Comparison of ENCODE assay signal across 25 cellular contexts in the genomic region with DNA sequence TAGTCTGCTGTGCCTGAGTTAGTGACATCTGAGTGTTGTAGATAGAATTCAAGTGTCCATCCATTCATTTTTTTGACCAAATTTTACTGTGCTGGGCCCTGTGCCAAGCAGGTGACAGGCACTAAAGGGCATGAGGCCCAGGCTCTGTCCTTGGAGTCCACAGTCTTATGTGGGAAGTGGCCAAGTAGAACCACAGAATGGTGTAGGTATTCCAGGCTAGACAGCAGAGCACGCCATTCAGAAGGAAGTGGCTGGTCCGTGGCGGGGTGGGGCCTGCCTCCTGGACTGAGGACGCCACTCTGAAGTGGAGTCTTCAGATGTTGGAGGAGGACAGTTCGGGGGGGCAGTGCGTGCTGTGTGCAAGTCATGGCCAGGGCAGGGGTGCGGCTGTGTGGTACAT.
A peak's percentile ranks its signal among the peaks of the same experiment; 100 is the strongest.
DNase-seq lines count a peak whose midpoint lies in the region; ATAC-seq and TF ChIP-seq lines count a peak whose summit lies in the region.
"Had no signal": no experiment of that assay in that cellular context is flagged by ENCODE, and none has a peak within 500 bp of the region (broad histone marks: within the 10 kb centered on the region; RNA-seq: fewer than 3 reads in every experiment).

No MANE protein-coding gene starts in this region.

- peaks cover 51% of the 10 kb centered on the region for H3K36me3 Mint-ChIP-seq in brain
- H3K36me3 Mint-ChIP-seq in nephron progenitor cell (ENCODE audit: low read depth), result peaks cover 32% of the 10 kb centered on the region
- H3K36me3 Mint-ChIP-seq: activated naive CD8-positive, alpha-beta T cell treated with anti-CD3 and anti-CD28 coated beads for 36 hours; CD4-positive, CD25-positive, alpha-beta regulatory T cell; naive B cell; stimulated activated memory B cell treated with anti-CD40 and anti-IgM and Interleukin-4, amounts not matched to agents 10 μg/mL and 1 μg/mL and 100 μg/mL, for 72 hours had no signal

- H3K4me3 Mint-ChIP-seq in brain, result no peak overlapping the region
- H3K4me3 Mint-ChIP-seq in nephron progenitor cell, result no peak overlapping the region
- H3K4me3 Mint-ChIP-seq: activated naive CD8-positive, alpha-beta T cell treated with anti-CD3 and anti-CD28 coated beads for 36 hours; activated T-cell treated with anti-CD3 and anti-CD28 coated beads, Interleukin-2, amount 50 U/mL, for 4 hours; CD4-positive, CD25-positive, alpha-beta regulatory T cell; dendritic cell treated with granulocyte-macrophage colony-stimulating factor and Interleukin-4, amounts not matched to agents 40 ng/mL and 50 ng/mL, for 4 days; endodermal cell; naive B cell; stimulated activated memory B cell treated with anti-CD40 and anti-IgM and Interleukin-4, amounts not matched to agents 10 μg/mL and 1 μg/mL and 100 μg/mL, for 72 hours had no signal

- intact Hi-C loops in sciatic nerve (cut with DNase I), result no loop called here

- H3K27ac Mint-ChIP-seq in brain (peak overlapping the region in 4 of 5 experiments; percentile 3 to 87 (median 44)), nephron progenitor cell (peak overlapping the region; percentile 29)
- H3K27ac Mint-ChIP-seq: activated naive CD8-positive, alpha-beta T cell treated with anti-CD3 and anti-CD28 coated beads for 36 hours; dendritic cell treated with granulocyte-macrophage colony-stimulating factor and Interleukin-4, amounts not matched to agents 40 ng/mL and 50 ng/mL, for 4 days; endodermal cell; stimulated activated memory B cell treated with anti-CD40 and anti-IgM and Interleukin-4, amounts not matched to agents 10 μg/mL and 1 μg/mL and 100 μg/mL, for 72 hours had no signal

- H3K9me3 Mint-ChIP-seq in brain, result no peaks in the 10 kb centered on the region
- H3K9me3 Mint-ChIP-seq in nephron progenitor cell, result no peaks in the 10 kb centered on the region
- H3K9me3 Mint-ChIP-seq: activated naive CD8-positive, alpha-beta T cell treated with anti-CD3 and anti-CD28 coated beads for 36 hours; activated T-cell treated with anti-CD3 and anti-CD28 coated beads, Interleukin-2, amount 50 U/mL, for 4 hours; CD4-positive, CD25-positive, alpha-beta regulatory T cell; dendritic cell treated with granulocyte-macrophage colony-stimulating factor and Interleukin-4, amounts not matched to agents 40 ng/mL and 50 ng/mL, for 4 days; endodermal cell; stimulated activated memory B cell treated with anti-CD40 and anti-IgM and Interleukin-4, amounts not matched to agents 10 μg/mL and 1 μg/mL and 100 μg/mL, for 72 hours had no signal

- DNase-seq in NCI-H1105 treated with DMSO at 0.1 percent for 48 hours (lab: John Stamatoyannopoulos, UW), result peak; percentile 38
- no peak for DNase-seq in NCI-H1105 (lab: John Stamatoyannopoulos, UW)
- peak; percentile 78 for DNase-seq in DMS79 treated with DMSO at 0.1 percent for 48 hours (lab: John Stamatoyannopoulos, UW)
- no peak for DNase-seq in nephron progenitor cell
- DNase-seq in stimulated activated naive CD8-positive, alpha-beta T cell treated with anti-CD3 and anti-CD28 coated beads, Interleukin-15, Interleukin-2, amounts not matched to agents 100 U/mL and 50 U/mL, for 24 hours, result no peak
- no peak for DNase-seq in sciatic nerve (ENCODE audit: low spot score)
- no peak for DNase-seq in effector CD4-positive, alpha-beta T cell
- DNase-seq: activated gamma-delta T cell; activated naive CD8-positive, alpha-beta T cell treated with anti-CD3 and anti-CD28 coated beads for 36 hours; activated T-cell treated with anti-CD3 and anti-CD28 coated beads, Interleukin-2, amount 50 U/mL, for 4 hours; CD4-positive, CD25-positive, alpha-beta regulatory T cell; EL; endodermal cell; head of caudate nucleus; islet precursor cell; Karpas-422; naive B cell; NCI-H187; NCI-H2227 treated with DMSO at 0.1 percent for 48 hours; NCI-H526 treated with DMSO at 0.1 percent for 48 hours; nucleus accumbens had no signal

- H3K4me1 Mint-ChIP-seq in brain (peaks cover 74% of the 10 kb centered on the region), nephron progenitor cell (peaks cover 35% of the 10 kb centered on the region)
- H3K4me1 Mint-ChIP-seq: activated naive CD8-positive, alpha-beta T cell treated with anti-CD3 and anti-CD28 coated beads for 36 hours; CD4-positive, CD25-positive, alpha-beta regulatory T cell; naive B cell; stimulated activated memory B cell treated with anti-CD40 and anti-IgM and Interleukin-4, amounts not matched to agents 10 μg/mL and 1 μg/mL and 100 μg/mL, for 72 hours had no signal

- H3K27me3 Mint-ChIP-seq in brain, result no peaks in the 10 kb centered on the region
- peaks cover 4% of the 10 kb centered on the region for H3K27me3 Mint-ChIP-seq in nephron progenitor cell (ENCODE audit: low read depth, poor library complexity)
- H3K27me3 Mint-ChIP-seq: activated naive CD8-positive, alpha-beta T cell treated with anti-CD3 and anti-CD28 coated beads for 36 hours; CD4-positive, CD25-positive, alpha-beta regulatory T cell; dendritic cell treated with granulocyte-macrophage colony-stimulating factor and Interleukin-4, amounts not matched to agents 40 ng/mL and 50 ng/mL, for 4 days had no signal

- TF ChIP-seq CTCF in brain (conservative IDR thresholded peaks at IDR 0.05) (no peak), nephron progenitor cell (IDR thresholded peaks at IDR 0.05) (no peak)

- ATAC-seq in stimulated activated naive CD8-positive, alpha-beta T cell treated with anti-CD3 and anti-CD28 coated beads, Interleukin-15, Interleukin-2, amounts not matched to agents 100 U/mL and 50 U/mL, for 24 hours, result no peak
- no peak for ATAC-seq in sciatic nerve
- ATAC-seq: activated T-cell treated with anti-CD3 and anti-CD28 coated beads, Interleukin-2, amount 50 U/mL, for 4 hours; esophagus mucosa; stimulated activated memory B cell treated with anti-CD40 and anti-IgM and Interleukin-4, amounts not matched to agents 10 μg/mL and 1 μg/mL and 100 μg/mL, for 72 hours had no signal

Comparison
In these comparisons a context has a peak if more than half of its experiments do, and no peak if none do; other contexts are left out.
1. DNase-seq: peak in NCI-H1105 treated with DMSO at 0.1 percent for 48 hours (single experiment) and DMS79 treated with DMSO at 0.1 percent for 48 hours (single experiment); none in NCI-H1105 (single experiment), nephron progenitor cell (single experiment), stimulated activated naive CD8-positive, alpha-beta T cell treated with anti-CD3 and anti-CD28 coated beads, Interleukin-15, Interleukin-2, amounts not matched to agents 100 U/mL and 50 U/mL, for 24 hours (single experiment), sciatic nerve (single experiment) and effector CD4-positive, alpha-beta T cell (single experiment).